In the genomic region with DNA sequence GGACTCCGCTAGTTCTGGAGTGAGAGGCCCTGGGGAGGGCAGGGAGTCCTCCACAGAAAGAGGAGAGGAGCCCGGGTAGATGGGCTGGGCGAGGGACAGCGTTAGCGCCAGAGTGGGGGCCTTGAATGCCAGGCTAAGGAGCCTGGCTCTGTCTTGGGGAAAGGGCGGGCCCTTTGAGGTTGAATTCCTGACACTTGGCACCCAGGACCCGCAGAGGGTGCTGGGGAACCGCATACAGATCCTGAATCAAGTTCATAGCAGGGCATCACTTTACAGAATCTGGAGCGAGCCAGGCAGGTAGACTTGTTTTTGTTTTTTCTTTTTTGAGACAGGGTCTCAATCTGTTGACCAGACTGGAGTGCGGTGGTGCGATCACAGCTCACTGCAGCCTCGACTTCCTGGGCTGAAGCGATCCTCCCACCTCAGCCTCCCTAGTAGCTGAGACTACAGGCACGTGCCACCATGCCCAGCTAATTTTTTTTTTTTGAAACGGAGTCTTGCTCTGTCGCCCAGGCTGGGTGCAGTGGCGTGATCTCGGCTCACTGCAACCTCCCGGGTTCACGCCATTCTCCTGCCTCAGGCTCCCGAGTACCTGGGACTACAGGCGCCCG, we compare ENCODE assay signal across 8 cellular contexts. TPM values are rescaled to one million over a fixed set of nuclear protein-coding genes. Genes with fewer than 3 reads are reported as not detected.
A peak's percentile ranks its signal among the peaks of the same experiment; 100 is the strongest.
DNase-seq lines count a peak whose midpoint lies in the region; ATAC-seq and TF ChIP-seq lines count a peak whose summit lies in the region.

No MANE protein-coding gene starts in this region.

- H3K4me1 ChIP-seq in BLaER1: peaks cover 69% of the 10 kb centered on the region

- 0 out of 2 replicates have a peak, but pooled peaks cover 7% of the 10 kb centered on the region for H4K20me1 ChIP-seq in BLaER1

- H3K4me3 Mint-ChIP-seq in IgD-negative memory B cell: peak overlapping the region; percentile 65 to 85 (median 77)
- peak overlapping the region; percentile 72 to 82 (median 77) for H3K4me3 Mint-ChIP-seq in nephron

- H3K27me3 ChIP-seq in BLaER1: no peaks in the 10 kb centered on the region

- no peak for ATAC-seq in GM18498 (IDR thresholded peaks at IDR 0.05; ENCODE audit: unreplicated experiment)

- H3K9me3 ChIP-seq in BLaER1: no peaks in the 10 kb centered on the region

- H3K27ac ChIP-seq in BLaER1: no peak overlapping the region; the same call in 1 of the 2 replicates

- peaks cover 1% of the 10 kb centered on the region for H3K36me3 Mint-ChIP-seq in IgD-negative memory B cell
- H3K36me3 Mint-ChIP-seq in nephron (ENCODE audit: low read depth): no peaks in the 10 kb centered on the region

- H3K27me3 Mint-ChIP-seq in IgD-negative memory B cell (no peaks in the 10 kb centered on the region), nephron (ENCODE audit: low read depth) (peaks cover 11% of the 10 kb centered on the region)

- H3K9me3 Mint-ChIP-seq in IgD-negative memory B cell (no peaks in the 10 kb centered on the region), nephron (no peaks in the 10 kb centered on the region)

- H3K4me3 ChIP-seq in BLaER1: no peak overlapping the region; the same call in 1 of the 2 replicates
- H3K4me3 ChIP-seq in cardiac fibroblast (replicated peaks in 1 of 2; ENCODE audit: low read depth in 2 of 2, low read length in 2 of 2): peak overlapping the region; percentile 17 to 24

- H3K4me2 ChIP-seq in BLaER1: peak overlapping the region; percentile 62

- peak overlapping the region in 2 of 3 donors; percentile 26 to 96 for H3K27ac Mint-ChIP-seq in IgD-negative memory B cell
- H3K27ac Mint-ChIP-seq in nephron: peak overlapping the region; percentile 55 to 93 (median 90)

- DNase-seq in cardiac fibroblast (ENCODE audit: low read depth in 2 of 2) (no peak), cerebellar nuclear complex (lab: John Stamatoyannopoulos, UW) (no peak), NOMO-1 treated with dmso at 0.1 percent for 144 hours (lab: John Stamatoyannopoulos, UW; ENCODE audit: unreplicated experiment) (no peak)
- no peak for DNase-seq in stimulated activated naive CD4-positive, alpha-beta T cell (lab: John Stamatoyannopoulos, UW)

- H3K36me3 ChIP-seq in BLaER1: no peaks in the 10 kb centered on the region

- no peak for TF ChIP-seq CTCF in cardiac fibroblast (IDR thresholded peaks at IDR 0.05; ENCODE audit: low read depth, low read length)
- TF ChIP-seq CTCF in nephron (IDR thresholded peaks at IDR 0.05; ENCODE audit: unreplicated experiment in 3 of 3): no peak

- H3K4me1 Mint-ChIP-seq in IgD-negative memory B cell (peaks cover 12 to 30% (median 29%) of the 10 kb centered on the region in 3 donors), nephron (peaks cover 13% of the 10 kb centered on the region)

- H3K9ac ChIP-seq in BLaER1: no peak overlapping the region

RNA-seq across cellular contexts. Expression of a gene that starts 6.0 kb away (rescaled TPM):
- 2.4 TPM for polyA plus RNA-seq in IgD-negative memory B cell

RNA-seq across cellular contexts. Expression of a gene that starts 6.8 kb away (rescaled TPM):
- 65.1 TPM for polyA plus RNA-seq in IgD-negative memory B cell

RNA-seq across cellular contexts. Expression of a gene that starts 16.0 kb away (rescaled TPM):
- 1,093 TPM for polyA plus RNA-seq in IgD-negative memory B cell

RNA-seq across cellular contexts. Expression of a gene that starts 17.6 kb away (rescaled TPM):
- polyA plus RNA-seq in IgD-negative memory B cell: 341 TPM

RNA-seq across cellular contexts. Expression of a gene that starts 19.9 kb away (rescaled TPM):
- 546 TPM for polyA plus RNA-seq in IgD-negative memory B cell
